Comparison of ENCODE assay signal across 11 cellular contexts in the genomic region with DNA sequence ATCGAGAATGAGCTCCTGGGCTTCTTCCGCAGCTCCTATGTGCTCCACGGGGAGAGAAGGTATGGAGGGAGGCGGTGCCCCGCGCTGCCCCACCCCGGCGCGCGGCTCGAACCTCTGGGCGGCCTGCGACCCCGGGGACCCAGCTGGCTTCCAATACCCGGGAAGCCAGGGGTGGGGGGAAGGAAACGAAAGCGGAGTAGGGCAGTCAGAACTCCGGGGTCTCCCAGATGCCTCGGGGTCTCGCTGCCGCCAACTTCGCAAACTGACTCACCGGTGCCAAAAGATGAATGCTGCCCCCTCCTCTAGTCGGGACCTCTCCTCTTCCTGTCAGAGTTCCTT. TPM values are rescaled to one million over a fixed set of nuclear protein-coding genes. Genes with fewer than 3 reads are reported as not detected.
A peak's percentile ranks its signal among the peaks of the same experiment; 100 is the strongest.
DNase-seq lines count a peak whose midpoint lies in the region; ATAC-seq and TF ChIP-seq lines count a peak whose summit lies in the region.
"Had no signal": no experiment of that assay in that cellular context is flagged by ENCODE, and none has a peak within 500 bp of the region (broad histone marks: within the 10 kb centered on the region; RNA-seq: fewer than 3 reads in every experiment).

No MANE protein-coding gene starts in this region.

- no peaks in the 10 kb centered on the region for H3K36me3 Mint-ChIP-seq in activated T-cell treated with anti-CD3 and anti-CD28 coated beads, Interleukin-2, amount 50 U/mL, for 72 hours (ENCODE audit: insufficient read depth in 2 of 2)

- 2 to 8% methylated on average over 24 of the region's 24 CpGs for WGBS in sigmoid colon, 2 donors

- H3K27me3 ChIP-seq in ascending aorta: peaks cover 4% of the 10 kb centered on the region
- H3K27me3 ChIP-seq in sigmoid colon: peaks cover 16 to 48% (median 40%) of the 10 kb centered on the region in 3 donors

- peak overlapping the region in 1 of 2 donors; percentile 76 for H3K27ac ChIP-seq in ascending aorta
- H3K27ac ChIP-seq in sigmoid colon: peak overlapping the region in 1 of 4 donors; percentile 10

- no peak overlapping the region for H3K27ac Mint-ChIP-seq in activated T-cell treated with anti-CD3 and anti-CD28 coated beads, Interleukin-2, amount 50 U/mL, for 72 hours
- H3K27ac Mint-ChIP-seq: T-helper 1 cell treated with Interleukin-12 subunit alpha and Interleukin-12 subunit beta and Interleukin-4 antibody, amounts not matched to agents 30 μg/mL and 1 μg/mL, for 36 hours had no signal

- intact Hi-C loops in ascending aorta (cut with DNase I): no loop called here
- intact Hi-C loops in sigmoid colon (cut with DNase I): no loop called here

- H3K9me3 Mint-ChIP-seq in activated T-cell treated with anti-CD3 and anti-CD28 coated beads, Interleukin-2, amount 50 U/mL, for 72 hours: peaks cover 0 to 3% of the 10 kb centered on the region in 2 donors
- H3K9me3 Mint-ChIP-seq: T-helper 1 cell treated with Interleukin-12 subunit alpha and Interleukin-12 subunit beta and Interleukin-4 antibody, amounts not matched to agents 30 μg/mL and 1 μg/mL, for 36 hours had no signal

- H3K4me1 Mint-ChIP-seq in activated T-cell treated with anti-CD3 and anti-CD28 coated beads, Interleukin-2, amount 50 U/mL, for 72 hours (ENCODE audit: low read depth): peaks cover 6% of the 10 kb centered on the region

- ATAC-seq in activated T-cell treated with anti-CD3 and anti-CD28 coated beads, Interleukin-2, amount 50 U/mL, for 72 hours (replicated peaks in 1 of 2): no peak
- no peak for ATAC-seq in GM18502 (IDR thresholded peaks at IDR 0.05; ENCODE audit: poor library complexity, unreplicated experiment)

- no peaks in the 10 kb centered on the region for H3K9me3 ChIP-seq in ascending aorta
- no peaks in the 10 kb centered on the region for H3K9me3 ChIP-seq in sigmoid colon

- H3K4me3 ChIP-seq in ascending aorta (peak overlapping the region; percentile 63 to 82), iPS-11a (ENCODE audit: low read depth, low read length) (peak overlapping the region; percentile 77), sigmoid colon (peak overlapping the region; percentile 25 to 61 (median 50))

- TF ChIP-seq CTCF in GM20000 (IDR thresholded peaks at IDR 0.05; ENCODE audit: extremely low read depth, missing control alignments): no peak
- no peak for TF ChIP-seq CTCF in ascending aorta (IDR thresholded peaks at IDR 0.05)
- TF ChIP-seq CTCF in sigmoid colon (IDR thresholded peaks at IDR 0.05): no peak

- H3K4me3 Mint-ChIP-seq in activated T-cell treated with anti-CD3 and anti-CD28 coated beads, Interleukin-2, amount 50 U/mL, for 72 hours: peak overlapping the region in 1 of 2 donors; percentile 29
- H3K4me3 Mint-ChIP-seq: T-helper 1 cell treated with Interleukin-12 subunit alpha and Interleukin-12 subunit beta and Interleukin-4 antibody, amounts not matched to agents 30 μg/mL and 1 μg/mL, for 36 hours had no signal

- H3K36me3 ChIP-seq in ascending aorta (no peaks in the 10 kb centered on the region), sigmoid colon (no peaks in the 10 kb centered on the region)

- H3K27me3 Mint-ChIP-seq in activated T-cell treated with anti-CD3 and anti-CD28 coated beads, Interleukin-2, amount 50 U/mL, for 72 hours (ENCODE audit: low read depth): peaks cover 60% of the 10 kb centered on the region

- TF ChIP-seq EP300 in sigmoid colon (IDR thresholded peaks at IDR 0.05): no peak

- H3K4me1 ChIP-seq in ascending aorta (peaks cover 0 to 9% of the 10 kb centered on the region in 2 donors), sigmoid colon (peaks cover 0 to 28% (median 21%) of the 10 kb centered on the region in 4 donors)

- TF ChIP-seq POLR2A in sigmoid colon (IDR thresholded peaks at IDR 0.05): no peak

- DNase-seq in GM20000 (ENCODE audit: low spot score) (peak; percentile 21), ascending aorta (ENCODE audit: low spot score in 2 of 2) (no peak), sigmoid colon (no peak), occipital lobe (lab: John Stamatoyannopoulos, UW) (no peak)
- no peak for DNase-seq in central memory CD4-positive, alpha-beta T cell
- no peak for DNase-seq in activated T-cell treated with anti-CD3 and anti-CD28 coated beads, Interleukin-2, amount 50 U/mL, for 72 hours
- DNase-seq: hippocampal formation, NCI-H1930 had no signal

RNA-seq across cellular contexts. Expression of gene TRHDE, which starts 1.3 kb away (rescaled TPM):
- 34.0 TPM for total RNA-seq in ascending aorta
- total RNA-seq in sigmoid colon: 1 to 10 TPM; 2.9 to 10.0 (median 4.9) TPM
- polyA plus RNA-seq in sigmoid colon: 1 to 10 TPM in 1 of 3 donors, under 1 TPM in 2; 0.42 to 1.2 (median 0.69) TPM
- not detected for total RNA-seq in activated T-cell treated with anti-CD3 and anti-CD28 coated beads, Interleukin-2, amount 50 U/mL, for 72 hours
- total RNA-seq in occipital lobe: 57.1 TPM
